In the genomic region with DNA sequence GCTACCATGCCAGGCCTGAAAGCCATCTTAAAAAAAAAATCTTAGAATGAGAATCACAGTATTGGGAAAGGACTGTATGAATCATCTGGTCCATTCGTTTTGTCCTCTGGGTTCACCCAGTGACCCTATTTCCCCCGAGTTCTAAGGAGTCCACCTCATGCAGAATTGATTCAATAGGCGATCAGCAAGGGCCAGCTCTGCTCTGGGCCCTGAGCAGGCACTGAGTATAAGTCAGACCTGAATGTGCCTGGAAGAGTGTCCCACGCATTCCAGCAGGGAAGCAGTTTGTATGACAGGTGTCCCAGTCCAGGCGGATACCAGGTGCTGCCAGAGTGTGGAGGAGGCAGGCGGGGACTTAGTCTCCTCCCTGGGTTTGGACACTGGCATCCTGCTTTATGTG, we compare ENCODE assay signal across 12 cellular contexts. TPM values are rescaled to one million over a fixed set of nuclear protein-coding genes. Genes with fewer than 3 reads are reported as not detected.
DNase-seq lines count a peak whose midpoint lies in the region; ATAC-seq and TF ChIP-seq lines count a peak whose summit lies in the region.
"Had no signal": no experiment of that assay in that cellular context is flagged by ENCODE, and none has a peak within 500 bp of the region (broad histone marks: within the 10 kb centered on the region; RNA-seq: fewer than 3 reads in every experiment).

No MANE protein-coding gene starts in this region.

- WGBS in adrenal gland, 4 donors = 69 to 81% (median 77%) methylated on average over 5 to 6 of the region's 6 CpGs
- 83% methylated on average over 6 of the region's 6 CpGs for WGBS in hepatocyte (ENCODE audit: low lambda C conversion rate, missing lambda C conversion rate)

- no peak overlapping the region for H2AFZ ChIP-seq in hepatocyte

- in situ Hi-C loops in gastrocnemius medialis (cut with MboI; ENCODE audit: low sequenced_read_pairs in 4 of 4) = no loop called here

- H3K27me3 Mint-ChIP-seq in Calu3 (ENCODE audit: unreplicated experiment) = no peaks in the 10 kb centered on the region

- H3K4me2 ChIP-seq in hepatocyte = peak overlapping the region; percentile 86

- TF ChIP-seq POLR2A in adrenal gland (IDR thresholded peaks at IDR 0.05) (no peak), gastrocnemius medialis (IDR thresholded peaks at IDR 0.05) (no peak)

- H3K9me3 Mint-ChIP-seq in Calu3 (ENCODE audit: low read depth, unreplicated experiment) = no peaks in the 10 kb centered on the region
- H3K9me3 Mint-ChIP-seq: activated T-helper 2 cell treated with anti-CD3 and anti-CD28 coated beads, Interferon-gamma antibody, Interleukin-2, Interleukin-4, amounts not matched to agents 10 μg/mL and 5 μg/mL and 100 μg/mL, durations not matched to agents 14 hours and 24 hours and 36 hours; stimulated activated naive CD8-positive, alpha-beta T cell treated with anti-CD3 and anti-CD28 coated beads, Interleukin-15, amount 100 ng/mL, for 72 hours had no signal

- H3K27ac ChIP-seq in adrenal gland (peak overlapping the region in 4 of 5 donors; percentile 6 to 83 (median 58)), hepatocyte (peak overlapping the region; percentile 70), gastrocnemius medialis (peak overlapping the region; percentile 88 to 94 (median 92))

- no peaks in the 10 kb centered on the region for H4K20me1 ChIP-seq in hepatocyte (ENCODE audit: insufficient read depth, poor library complexity, severe bottlenecking)

- DNase-seq in Calu3 = no peak
- peak in 5 of 7 donors; percentile 35 to 69 (median 50) for DNase-seq in adrenal gland
- peak; percentile 44 for DNase-seq in hepatocyte (ENCODE audit: low spot score)
- peak; percentile 28 to 48 for DNase-seq in gastrocnemius medialis
- DNase-seq in DMS153 treated with DMSO at 0.1 percent for 48 hours (lab: John Stamatoyannopoulos, UW; ENCODE audit: unreplicated experiment) = no peak
- DNase-seq in GF-D8 (lab: John Stamatoyannopoulos, UW) = no peak
- no peak for DNase-seq in OCI-M1 (lab: John Stamatoyannopoulos, UW)
- DNase-seq: effector memory CD4-positive, alpha-beta T cell; stimulated activated CD4-positive, alpha-beta T cell treated with anti-CD3 and anti-CD28 coated beads, Interleukin-12 subunit alpha, Interleukin-12 subunit beta, amount 100 ng/mL, for 4 hours; stimulated activated naive CD8-positive, alpha-beta T cell treated with anti-CD3 and anti-CD28 coated beads, Interleukin-15, amount 100 ng/mL, for 72 hours had no signal

- no peaks in the 10 kb centered on the region for H3K9me2 ChIP-seq in hepatocyte (replicated peaks; ENCODE audit: insufficient read depth)

- ATAC-seq in gastrocnemius medialis (peak; percentile 14 to 23), GM21576 (IDR thresholded peaks at IDR 0.05; ENCODE audit: unreplicated experiment) (no peak)

- peaks cover 31% of the 10 kb centered on the region for H3K36me3 Mint-ChIP-seq in Calu3 (ENCODE audit: insufficient read depth, unreplicated experiment)

- H3K36me3 ChIP-seq in adrenal gland (replicated peaks in 1 of 2) (peaks cover 0 to 20% of the 10 kb centered on the region in 2 donors), hepatocyte (replicated peaks; ENCODE audit: insufficient read depth, low read depth) (no peaks in the 10 kb centered on the region), gastrocnemius medialis (peaks cover 0 to 20% of the 10 kb centered on the region in 2 donors)

- H3K79me2 ChIP-seq in hepatocyte = peaks cover 20% of the 10 kb centered on the region

- peaks cover 31 to 43% of the 10 kb centered on the region in 2 donors for H3K4me1 ChIP-seq in adrenal gland (replicated peaks in 1 of 2)
- peaks cover 51% of the 10 kb centered on the region for H3K4me1 ChIP-seq in hepatocyte (ENCODE audit: insufficient read depth)
- peaks cover 52 to 53% of the 10 kb centered on the region in 2 donors for H3K4me1 ChIP-seq in gastrocnemius medialis

- intact Hi-C loops in Calu3 (cut with micrococcal nuclease; ENCODE audit: unreplicated experiment) (no loop called here), adrenal gland (cut with DNase I) (no loop called here), gastrocnemius medialis (cut with DNase I; ENCODE audit: low total_unique reads) (no loop called here)

- H3K27me3 ChIP-seq in adrenal gland = no peaks in the 10 kb centered on the region
- H3K27me3 ChIP-seq in hepatocyte = no peaks in the 10 kb centered on the region
- no peaks in the 10 kb centered on the region for H3K27me3 ChIP-seq in gastrocnemius medialis

- CTCF ChIA-PET in Calu3 (lab: Charles Lee) = interaction anchor here (0.8 kb wide), 1 partner anchor 8 kb away, joined by 3 read pairs; no protein-coding TSS in a partner anchor

- H3K9me3 ChIP-seq in adrenal gland (replicated peaks in 1 of 3) (no peaks in the 10 kb centered on the region), hepatocyte (ENCODE audit: low read depth) (no peaks in the 10 kb centered on the region), gastrocnemius medialis (no peaks in the 10 kb centered on the region)

- TF ChIP-seq CTCF in Calu3 (IDR thresholded peaks at IDR 0.05; ENCODE audit: unreplicated experiment) (no peak), adrenal gland (IDR thresholded peaks at IDR 0.05) (no peak), hepatocyte (IDR thresholded peaks at IDR 0.05; ENCODE audit: poor library complexity) (no peak), gastrocnemius medialis (IDR thresholded peaks at IDR 0.05 in 4 of 5, conservative IDR thresholded peaks at IDR 0.05 in 1 of 5) (no peak)

- no peak overlapping the region for H3K4me3 ChIP-seq in adrenal gland
- H3K4me3 ChIP-seq in hepatocyte = no peak overlapping the region
- H3K4me3 ChIP-seq in gastrocnemius medialis = no peak overlapping the region

- H3K4me1 Mint-ChIP-seq in Calu3 (ENCODE audit: low read depth, unreplicated experiment) = peaks cover 46% of the 10 kb centered on the region

- no TSS peak for BruUV-seq in Calu3 (replicated peaks; lab: Mats Ljungman, UMichigan)

- H3K4me3 Mint-ChIP-seq in Calu3 (ENCODE audit: low read depth, unreplicated experiment) = peak overlapping the region; percentile 70

- peak overlapping the region; percentile 56 for H3K27ac Mint-ChIP-seq in Calu3 (ENCODE audit: unreplicated experiment)
- H3K27ac Mint-ChIP-seq: activated T-helper 2 cell treated with anti-CD3 and anti-CD28 coated beads, Interferon-gamma antibody, Interleukin-2, Interleukin-4, amounts not matched to agents 10 μg/mL and 5 μg/mL and 100 μg/mL, durations not matched to agents 14 hours and 24 hours and 36 hours had no signal

RNA-seq across cellular contexts. Expression of a gene that starts 0.9 kb away (rescaled TPM):
- total RNA-seq in Calu3 (2022) (0.73 and 0.85 TPM in 2 replicates), adrenal gland (100 to 1,000 TPM in 2 of 8 donors, 10 to 100 TPM in 6; 30.8 to 578 (median 57.4) TPM), hepatocyte (34.8 and 43.8 TPM in 2 replicates), gastrocnemius medialis (100 to 1,000 TPM in 1 of 4 donors, 10 to 100 TPM in 3; 11.4 to 131 (median 22.2) TPM)
- polyA plus RNA-seq in adrenal gland (10 to 100 TPM; 15.4 to 27.6 (median 27.3) TPM), hepatocyte (51.0 and 58.6 TPM in 2 replicates)

RNA-seq across cellular contexts. Expression of a gene that starts 19.9 kb away (rescaled TPM):
- total RNA-seq in Calu3 (2022) (88.4 and 93.0 TPM in 2 replicates), adrenal gland (10 to 100 TPM in 7 of 8 donors, 1 to 10 TPM in 1; 9.0 to 20.1 (median 16.4) TPM), hepatocyte (16.0 and 36.1 TPM in 2 replicates), gastrocnemius medialis (10 to 100 TPM in 3 of 4 donors, 1 to 10 TPM in 1; 7.1 to 19.3 (median 14.9) TPM)
- polyA plus RNA-seq in adrenal gland (1 to 10 TPM; 3.9 to 9.6 (median 7.0) TPM), hepatocyte (21.7 and 24.4 TPM in 2 replicates)

Comparison
In these comparisons a context has a peak if more than half of its experiments do, and no peak if none do; other contexts are left out.
1. DNase-seq: peak in adrenal gland (5 of 7), hepatocyte (single experiment) and gastrocnemius medialis (2 of 2); none in Calu3 (single experiment), DMS153 treated with DMSO at 0.1 percent for 48 hours (single experiment), GF-D8 (single experiment) and OCI-M1 (single experiment).
2. Peak in every context shown above with its lines, with median percentiles within 50 percentile points of each other: H3K27ac ChIP-seq.